1 cellular context compared by ENCODE assay signal in genomic region chr17:60392845-60393702, GRCh38.
TF ChIP-seq lines count a peak whose summit lies in the region.

No MANE protein-coding gene starts in this region.

TF ChIP-seq in GM12878, 131 proteins besides CTCF, POLR2A, EP300 and RAD21 (continued from another document and continues in another):
- TF ChIP-seq TBL1XR1 (IDR thresholded peaks at IDR 0.05; ENCODE audit: low read depth, low read length) = no peak
- no peak for TF ChIP-seq MLLT1 (IDR thresholded peaks at IDR 0.05)
- TF ChIP-seq CHD4 (IDR thresholded peaks at IDR 0.05) = no peak
- no peak for TF ChIP-seq CEBPZ (IDR thresholded peaks at IDR 0.05; ENCODE audit: low read depth, low read length)
- no peak for TF ChIP-seq NR2C2 (IDR thresholded peaks at IDR 0.05; ENCODE audit: borderline replicate concordance, control insufficient read depth, insufficient read length, low read depth)
- TF ChIP-seq GATAD2B (conservative IDR thresholded peaks at IDR 0.05; ENCODE audit: low read depth) = no peak
- no peak for TF ChIP-seq PBX3 (IDR thresholded peaks at IDR 0.05; ENCODE audit: insufficient replicate concordance, low read depth, low read length)
- no peak for TF ChIP-seq SKIL (IDR thresholded peaks at IDR 0.05; ENCODE audit: low read depth, poor library complexity, severe bottlenecking)
- no peak for TF ChIP-seq CEBPB (IDR thresholded peaks at IDR 0.05; ENCODE audit: borderline replicate concordance in 1 of 2, low read depth in 2 of 2, low read length in 2 of 2)
- TF ChIP-seq CHD1 (IDR thresholded peaks at IDR 0.05; ENCODE audit: low read depth, low read length) = no peak
- no peak for TF ChIP-seq SREBF2 (IDR thresholded peaks at IDR 0.05; ENCODE audit: low read length)
- TF ChIP-seq NKRF (conservative IDR thresholded peaks at IDR 0.05) = no peak
- TF ChIP-seq HDAC6 (IDR thresholded peaks at IDR 0.05; ENCODE audit: unreplicated experiment) = no peak
- no peak for TF ChIP-seq ZBTB33 (IDR thresholded peaks at IDR 0.05)
- no peak for TF ChIP-seq PML (IDR thresholded peaks at IDR 0.05; ENCODE audit: low read length)
- TF ChIP-seq TCF12 (IDR thresholded peaks at IDR 0.05; ENCODE audit: low read depth, low read length) = no peak
- TF ChIP-seq ZNF384 (IDR thresholded peaks at IDR 0.05; ENCODE audit: borderline replicate concordance, low read depth, low read length) = no peak
- TF ChIP-seq ZNF207 (IDR thresholded peaks at IDR 0.05; ENCODE audit: borderline replicate concordance) = no peak
- TF ChIP-seq BACH1 (IDR thresholded peaks at IDR 0.05; ENCODE audit: borderline replicate concordance) = no peak
- no peak for TF ChIP-seq JUNB (IDR thresholded peaks at IDR 0.05)
- no peak for TF ChIP-seq RFX5 (IDR thresholded peaks at IDR 0.05; ENCODE audit: low read depth, low read length)
- no peak for TF ChIP-seq SMAD1 (IDR thresholded peaks at IDR 0.05; ENCODE audit: low read depth, partially characterized antibody)
- TF ChIP-seq IRF5 (IDR thresholded peaks at IDR 0.05; ENCODE audit: borderline replicate concordance) = no peak
- no peak for TF ChIP-seq E4F1 (IDR thresholded peaks at IDR 0.05; ENCODE audit: borderline replicate concordance, partially characterized antibody)
- TF ChIP-seq CBX5 (IDR thresholded peaks at IDR 0.05; ENCODE audit: low read depth) = 0 out of 2 replicates have a peak, but pooled peaks have one; percentile 15
- no peak for TF ChIP-seq RBBP5 (conservative IDR thresholded peaks at IDR 0.05)
- no peak for TF ChIP-seq ZBED1 (IDR thresholded peaks at IDR 0.05; ENCODE audit: borderline replicate concordance)
- TF ChIP-seq NFIC (IDR thresholded peaks at IDR 0.05; ENCODE audit: low read depth, low read length) = 0 out of 2 replicates have a peak, but pooled peaks have one; percentile 49
- TF ChIP-seq GABPA (IDR thresholded peaks at IDR 0.05; ENCODE audit: low read depth) = no peak
- no peak for TF ChIP-seq ZNF217 (IDR thresholded peaks at IDR 0.05)
- TF ChIP-seq MTA3 (IDR thresholded peaks at IDR 0.05; ENCODE audit: borderline replicate concordance, low read length) = peak; percentile 76; the same call in 1 of the 2 replicates
- peak; percentile 5 to 45; a peak in 2 of 4 replicates for TF ChIP-seq BHLHE40 (IDR thresholded peaks at IDR 0.05; ENCODE audit: borderline replicate concordance in 1 of 2, low read depth in 2 of 2, low read length in 1 of 2)
- no peak; a peak in 1 of 4 replicates for TF ChIP-seq IKZF2 (IDR thresholded peaks at IDR 0.05)
- TF ChIP-seq SRF (IDR thresholded peaks at IDR 0.05; ENCODE audit: low read depth in 2 of 2, low read length in 2 of 2) = no peak
- no peak for TF ChIP-seq RELA (IDR thresholded peaks at IDR 0.05; ENCODE audit: borderline replicate concordance, partially characterized antibody)
- TF ChIP-seq POU2F2 (IDR thresholded peaks at IDR 0.05; ENCODE audit: borderline replicate concordance, low read depth, low read length) = no peak
- no peak for TF ChIP-seq BCL11A (IDR thresholded peaks at IDR 0.05; ENCODE audit: low read depth, low read length)
- TF ChIP-seq ASH2L (IDR thresholded peaks at IDR 0.05; ENCODE audit: borderline replicate concordance, low read depth) = no peak
- TF ChIP-seq NBN (IDR thresholded peaks at IDR 0.05) = no peak
- no peak for TF ChIP-seq TAF1 (IDR thresholded peaks at IDR 0.05; ENCODE audit: borderline replicate concordance, low read depth, low read length)
- no peak for TF ChIP-seq EED (IDR thresholded peaks at IDR 0.05; ENCODE audit: low read depth)
- 0 out of 2 replicates have a peak, but pooled peaks have one; percentile 24 for TF ChIP-seq NFXL1 (IDR thresholded peaks at IDR 0.05; ENCODE audit: borderline replicate concordance)
- no peak for TF ChIP-seq ZBTB40 (IDR thresholded peaks at IDR 0.05; ENCODE audit: borderline replicate concordance)
